7 cellular contexts compared by ENCODE assay signal in the genomic region with DNA sequence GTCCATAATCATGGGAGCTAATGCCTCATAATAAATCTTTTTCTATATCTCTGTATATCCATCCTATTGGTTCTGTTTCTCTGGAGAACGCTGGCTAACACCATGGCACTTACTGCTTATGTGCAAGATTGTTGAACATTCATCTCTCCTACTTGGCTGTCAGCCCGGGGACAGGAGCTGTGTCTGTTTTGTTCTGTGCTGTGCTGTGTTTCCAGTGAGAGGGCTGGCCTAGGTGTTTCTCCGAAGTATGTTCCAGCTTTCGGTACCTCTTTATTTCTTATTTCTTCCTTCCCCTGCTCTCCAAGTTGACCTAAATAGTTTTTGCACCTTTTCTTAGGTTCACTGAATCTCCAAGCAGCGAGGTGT. TPM values are rescaled to one million over a fixed set of nuclear protein-coding genes. Genes with fewer than 3 reads are reported as not detected.
A peak's percentile ranks its signal among the peaks of the same experiment; 100 is the strongest.
DNase-seq lines count a peak whose midpoint lies in the region; ATAC-seq and TF ChIP-seq lines count a peak whose summit lies in the region.

No MANE protein-coding gene starts in this region.

- intact Hi-C loops in Panc1 (cut with micrococcal nuclease; ENCODE audit: unreplicated experiment) (no loop called here), vagina (cut with DNase I) (no loop called here)

- H3K9me3 ChIP-seq in Panc1 (ENCODE audit: control insufficient read depth, insufficient read depth, low read depth, low read length) (no peaks in the 10 kb centered on the region), endodermal cell (ENCODE audit: control insufficient read depth, low read length) (no peaks in the 10 kb centered on the region), mucosa of rectum (ENCODE audit: control insufficient read depth in 2 of 2, low read length in 2 of 2) (no peaks in the 10 kb centered on the region), vagina (no peaks in the 10 kb centered on the region)

- peak overlapping the region; percentile 77 for H3K4me2 ChIP-seq in GM23338

- BruUV-seq in Panc1 (replicated peaks; lab: Mats Ljungman, UMichigan) = no TSS peak

- H3K79me2 ChIP-seq in GM23338 (replicated peaks; ENCODE audit: insufficient read depth) = no peaks in the 10 kb centered on the region

- peaks cover 7% of the 10 kb centered on the region; the same call in 1 of the 2 replicates for H3F3A ChIP-seq in GM23338 (replicated peaks; ENCODE audit: low read depth)

- H3K27ac Mint-ChIP-seq in GM23338 = peak overlapping the region; percentile 77; the same call in 1 of the 2 replicates
- peak overlapping the region; percentile 90 for H3K27ac Mint-ChIP-seq in endodermal cell

- TF ChIP-seq POLR2A in vagina (IDR thresholded peaks at IDR 0.05) = no peak

- H3K36me3 ChIP-seq in GM23338 (ENCODE audit: insufficient read depth) (no peaks in the 10 kb centered on the region), Panc1 (ENCODE audit: control insufficient read depth, insufficient read depth, low read length) (no peaks in the 10 kb centered on the region), endodermal cell (ENCODE audit: control insufficient read depth, insufficient read depth, low read length) (no peaks in the 10 kb centered on the region), mucosa of rectum (ENCODE audit: control insufficient read depth in 2 of 2, insufficient read depth in 2 of 2, low read length in 2 of 2) (no peaks in the 10 kb centered on the region), vagina (no peaks in the 10 kb centered on the region)

- H3K27me3 Mint-ChIP-seq in GM23338 (ENCODE audit: insufficient read depth, low read depth, poor library complexity) = peaks cover 42% of the 10 kb centered on the region
- peaks cover 24% of the 10 kb centered on the region for H3K27me3 Mint-ChIP-seq in endodermal cell (ENCODE audit: insufficient read depth)

- H3K4me1 ChIP-seq in GM23338 (ENCODE audit: insufficient read depth) (peaks cover 14% of the 10 kb centered on the region), Panc1 (ENCODE audit: control insufficient read depth, insufficient read depth, low read length) (0 out of 2 replicates have a peak, but pooled peaks cover 5% of the 10 kb centered on the region), endodermal cell (ENCODE audit: control insufficient read depth, insufficient read depth, low read length) (peaks cover 3% of the 10 kb centered on the region), mucosa of rectum (ENCODE audit: control insufficient read depth in 2 of 2, insufficient read depth in 2 of 2, low read length in 2 of 2) (peaks cover 27% of the 10 kb centered on the region in 2 donors), vagina (peaks cover 34% of the 10 kb centered on the region)

- H3K4me3 ChIP-seq in GM23338 (peak overlapping the region; percentile 51), Panc1 (ENCODE audit: low read depth in 2 of 2, low read length in 2 of 2) (peak overlapping the region; percentile 35 to 64), endodermal cell (ENCODE audit: low read length) (peak overlapping the region; percentile 75), mucosa of rectum (ENCODE audit: low read length in 2 of 2) (peak overlapping the region; percentile 41 to 52), vagina (peak overlapping the region; percentile 36 to 39)

- 40 to 42% methylated on average over 2 to 5 of the region's 5 CpGs for WGBS in endodermal cell (ENCODE audit: insufficient coverage in 1 of 2, insufficient read length in 1 of 2), 2 experiments

- TF ChIP-seq CTCF in GM23338 (conservative IDR thresholded peaks at IDR 0.05; ENCODE audit: low read depth in 2 of 2) = no peak
- TF ChIP-seq CTCF in Panc1 (IDR thresholded peaks at IDR 0.05) = no peak
- TF ChIP-seq CTCF in endodermal cell (conservative IDR thresholded peaks at IDR 0.05) = no peak
- no peak for TF ChIP-seq CTCF in vagina (IDR thresholded peaks at IDR 0.05)

- CTCF ChIA-PET in Panc1 (lab: Charles Lee) = interaction anchor here (0.9 to 1.9 kb wide), 6 partner anchors 9 to 90 kb away, joined by 3 to 9 read pairs (median 4); no protein-coding TSS in a partner anchor

- ATAC-seq in GM23338 = no peak
- no peak for ATAC-seq in Panc1

- peaks cover 32% of the 10 kb centered on the region for H3K4me1 Mint-ChIP-seq in GM23338
- H3K4me1 Mint-ChIP-seq in endodermal cell = peaks cover 19% of the 10 kb centered on the region

- H2AFZ ChIP-seq in GM23338 = peak overlapping the region; percentile 11; the same call in 1 of the 2 replicates

- DNase-seq in GM23338 (ENCODE audit: low spot score) (no peak), Panc1 (ENCODE audit: low read depth, low spot score) (no peak), endodermal cell (no peak), vagina (ENCODE audit: extremely low spot score in 2 of 2) (peak in 1 of 2 donors; percentile 95), HK-2 (ENCODE audit: unreplicated experiment) (no peak), NAMALWA (ENCODE audit: low spot score) (no peak)

- H3K27ac ChIP-seq in GM23338 (ENCODE audit: low read depth) = no peak overlapping the region
- H3K27ac ChIP-seq in Panc1 (ENCODE audit: low read length) = no peak overlapping the region; the same call in 1 of the 2 replicates
- H3K27ac ChIP-seq in endodermal cell (ENCODE audit: low read depth, low read length) = peak overlapping the region; percentile 26
- H3K27ac ChIP-seq in mucosa of rectum (ENCODE audit: low read depth in 2 of 2, low read length in 2 of 2) = peak overlapping the region; percentile 74 to 84
- peak overlapping the region; percentile 98 for H3K27ac ChIP-seq in vagina

- in situ Hi-C loops in Panc1 (cut with HindIII; ENCODE audit: low pct_unique_long_range_greater_than_20kb, low sequenced_read_pairs) = no loop called here

- no peaks in the 10 kb centered on the region for H3K9me2 ChIP-seq in GM23338 (ENCODE audit: insufficient read depth)

- H3K4me3 Mint-ChIP-seq in GM23338 (peak overlapping the region; percentile 72), endodermal cell (peak overlapping the region; percentile 51)

- POLR2A ChIA-PET in Panc1 (lab: Charles Lee) = interaction anchor here (1.0 to 1.3 kb wide), 2 partner anchors 18 to 19 kb away, joined by 3 read pairs; no protein-coding TSS in a partner anchor

- H3K9ac ChIP-seq in endodermal cell (ENCODE audit: extremely low read depth, low read length, poor library complexity, severe bottlenecking) (peak overlapping the region; percentile 4), mucosa of rectum (ENCODE audit: low read depth in 1 of 2, low read length in 2 of 2) (peak overlapping the region; percentile 66 to 80)

- H3K9me3 Mint-ChIP-seq in GM23338 (no peaks in the 10 kb centered on the region), endodermal cell (no peaks in the 10 kb centered on the region)

- H3K36me3 Mint-ChIP-seq in GM23338 (ENCODE audit: low read depth) (no peaks in the 10 kb centered on the region), endodermal cell (ENCODE audit: low read depth) (no peaks in the 10 kb centered on the region)

- H3K27me3 ChIP-seq in GM23338 (ENCODE audit: insufficient read depth) = peaks cover 40% of the 10 kb centered on the region
- 0 out of 2 replicates have a peak, but pooled peaks cover 2% of the 10 kb centered on the region for H3K27me3 ChIP-seq in Panc1 (ENCODE audit: control insufficient read depth, insufficient read depth, low read length)
- H3K27me3 ChIP-seq in endodermal cell (ENCODE audit: control insufficient read depth, insufficient read depth, low read length, poor library complexity, severe bottlenecking) = peaks cover 20% of the 10 kb centered on the region
- no peaks in the 10 kb centered on the region for H3K27me3 ChIP-seq in mucosa of rectum (ENCODE audit: control insufficient read depth in 2 of 2, insufficient read depth in 2 of 2, low read length in 2 of 2)
- no peaks in the 10 kb centered on the region for H3K27me3 ChIP-seq in vagina

- no peaks in the 10 kb centered on the region for H4K20me1 ChIP-seq in GM23338 (replicated peaks; ENCODE audit: insufficient read depth)

RNA-seq across cellular contexts. Expression of a gene that starts 18.8 kb away (rescaled TPM):
- total RNA-seq in GM23338 (2014; rRNA removed; shearing (Covaris generic)) = 13.4 and 19.1 TPM in 2 replicates
- polyA plus RNA-seq in GM23338 (2016; fragmentation: Nextera tagmentation; extraction: Ambion mirVana) = 7.5 and 8.3 TPM in 2 replicates
- total RNA-seq in Panc1 (2021; ENCODE audit: unreplicated experiment) (2.0 TPM), endodermal cell (10 to 100 TPM; 17.7 to 18.4 TPM), vagina (465 TPM)
- 5.5 TPM for polyA plus RNA-seq in Panc1 (2012; ENCODE audit: insufficient read length)
- polyA plus RNA-seq in endodermal cell (2013, experiment 1 of 2) = 21.3 TPM
- polyA plus RNA-seq in endodermal cell (2013, experiment 2 of 2) = 17.6 TPM

RNA-seq across cellular contexts. Expression of a gene that starts 25.7 kb away (rescaled TPM):
- 3.0 and 3.5 TPM in 2 replicates for total RNA-seq in GM23338 (2014; rRNA removed; shearing (Covaris generic))
- 0.34 and 0.73 TPM in 2 replicates for polyA plus RNA-seq in GM23338 (2016; fragmentation: Nextera tagmentation; extraction: Ambion mirVana)
- total RNA-seq in Panc1 (2021; ENCODE audit: unreplicated experiment) (0.82 TPM), endodermal cell (1 to 10 TPM; 4.4 to 9.1 TPM), vagina (47.1 TPM)
- 0.59 TPM for polyA plus RNA-seq in Panc1 (2012; ENCODE audit: insufficient read length)
- polyA plus RNA-seq in endodermal cell (2013, experiment 1 of 2) = 16.3 TPM
- 13.2 TPM for polyA plus RNA-seq in endodermal cell (2013, experiment 2 of 2)

RNA-seq across cellular contexts. Expression of a gene that starts 37.4 kb away (rescaled TPM):
- total RNA-seq in GM23338 (2014; rRNA removed; shearing (Covaris generic)) = 60.3 and 111 TPM in 2 replicates
- polyA plus RNA-seq in GM23338 (2016; fragmentation: Nextera tagmentation; extraction: Ambion mirVana) = 27.7 and 29.4 TPM in 2 replicates
- total RNA-seq in Panc1 (2021; ENCODE audit: unreplicated experiment) (64.9 TPM), endodermal cell (10 to 100 TPM; 32.1 TPM), vagina (27.7 TPM)
- 104 TPM for polyA plus RNA-seq in Panc1 (2012; ENCODE audit: insufficient read length)
- polyA plus RNA-seq in endodermal cell (2013, experiment 1 of 2) = 22.8 TPM
- polyA plus RNA-seq in endodermal cell (2013, experiment 2 of 2) = 18.9 TPM

RNA-seq across cellular contexts. Expression of a gene that starts 47.1 kb away (rescaled TPM):
- 0.12 and 0.66 TPM in 2 replicates for total RNA-seq in GM23338 (2014; rRNA removed; shearing (Covaris generic))
- 0.66 and 0.80 TPM in 2 replicates for polyA plus RNA-seq in GM23338 (2016; fragmentation: Nextera tagmentation; extraction: Ambion mirVana)
- not detected for total RNA-seq in Panc1 (2021; ENCODE audit: unreplicated experiment)
- polyA plus RNA-seq in Panc1 (2012; ENCODE audit: insufficient read length) = not detected
- not detected for total RNA-seq in endodermal cell
- not detected for polyA plus RNA-seq in endodermal cell (2013, experiment 1 of 2)
- polyA plus RNA-seq in endodermal cell (2013, experiment 2 of 2) = not detected
- 1.5 TPM for total RNA-seq in vagina

Comparison
In these comparisons a context has a peak if more than half of its experiments do, and no peak if none do; other contexts are left out.
1. H3K27ac ChIP-seq: peak in endodermal cell (single experiment), mucosa of rectum (2 of 2) and vagina (single experiment); none in GM23338 (single experiment) and Panc1 (single experiment).
2. RNA of a gene that starts 18.8 kb away (total RNA-seq): 465 TPM in vagina (single experiment); 13.4 to 19.1 TPM in GM23338, 17.7 to 18.4 TPM in endodermal cell and 2.0 TPM in Panc1 (single experiment); every median in the first group is over 10 times any median in the second.
3. Peak in every context shown above with its lines, with median percentiles within 50 percentile points of each other: H3K4me3 ChIP-seq.